1 cellular context compared by ENCODE assay signal in the genomic region with DNA sequence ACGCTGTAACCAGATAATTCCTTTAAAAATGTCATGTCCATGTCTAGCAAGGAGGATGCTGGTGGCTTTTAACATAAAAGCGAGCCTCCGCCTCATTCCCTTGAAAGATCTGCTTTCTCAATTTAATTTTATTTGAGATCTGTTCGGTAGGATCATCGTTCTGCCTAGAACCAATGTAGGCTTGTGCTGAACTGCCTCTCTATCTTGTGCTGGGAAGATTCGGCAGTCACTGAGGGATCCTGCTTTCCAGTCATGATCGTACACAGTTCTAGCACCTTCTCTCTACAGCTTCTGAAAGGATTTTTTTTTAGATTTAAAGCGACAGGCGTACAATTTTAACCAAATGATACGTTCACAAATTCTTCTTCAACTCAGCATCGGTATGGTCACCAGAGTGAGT.
TF ChIP-seq lines count a peak whose summit lies in the region.

No MANE protein-coding gene starts in this region.

TF ChIP-seq in K562, 482 proteins besides CTCF, POLR2A, EP300 and RAD21 (continued from another document):
- TF ChIP-seq, protein P1, sequence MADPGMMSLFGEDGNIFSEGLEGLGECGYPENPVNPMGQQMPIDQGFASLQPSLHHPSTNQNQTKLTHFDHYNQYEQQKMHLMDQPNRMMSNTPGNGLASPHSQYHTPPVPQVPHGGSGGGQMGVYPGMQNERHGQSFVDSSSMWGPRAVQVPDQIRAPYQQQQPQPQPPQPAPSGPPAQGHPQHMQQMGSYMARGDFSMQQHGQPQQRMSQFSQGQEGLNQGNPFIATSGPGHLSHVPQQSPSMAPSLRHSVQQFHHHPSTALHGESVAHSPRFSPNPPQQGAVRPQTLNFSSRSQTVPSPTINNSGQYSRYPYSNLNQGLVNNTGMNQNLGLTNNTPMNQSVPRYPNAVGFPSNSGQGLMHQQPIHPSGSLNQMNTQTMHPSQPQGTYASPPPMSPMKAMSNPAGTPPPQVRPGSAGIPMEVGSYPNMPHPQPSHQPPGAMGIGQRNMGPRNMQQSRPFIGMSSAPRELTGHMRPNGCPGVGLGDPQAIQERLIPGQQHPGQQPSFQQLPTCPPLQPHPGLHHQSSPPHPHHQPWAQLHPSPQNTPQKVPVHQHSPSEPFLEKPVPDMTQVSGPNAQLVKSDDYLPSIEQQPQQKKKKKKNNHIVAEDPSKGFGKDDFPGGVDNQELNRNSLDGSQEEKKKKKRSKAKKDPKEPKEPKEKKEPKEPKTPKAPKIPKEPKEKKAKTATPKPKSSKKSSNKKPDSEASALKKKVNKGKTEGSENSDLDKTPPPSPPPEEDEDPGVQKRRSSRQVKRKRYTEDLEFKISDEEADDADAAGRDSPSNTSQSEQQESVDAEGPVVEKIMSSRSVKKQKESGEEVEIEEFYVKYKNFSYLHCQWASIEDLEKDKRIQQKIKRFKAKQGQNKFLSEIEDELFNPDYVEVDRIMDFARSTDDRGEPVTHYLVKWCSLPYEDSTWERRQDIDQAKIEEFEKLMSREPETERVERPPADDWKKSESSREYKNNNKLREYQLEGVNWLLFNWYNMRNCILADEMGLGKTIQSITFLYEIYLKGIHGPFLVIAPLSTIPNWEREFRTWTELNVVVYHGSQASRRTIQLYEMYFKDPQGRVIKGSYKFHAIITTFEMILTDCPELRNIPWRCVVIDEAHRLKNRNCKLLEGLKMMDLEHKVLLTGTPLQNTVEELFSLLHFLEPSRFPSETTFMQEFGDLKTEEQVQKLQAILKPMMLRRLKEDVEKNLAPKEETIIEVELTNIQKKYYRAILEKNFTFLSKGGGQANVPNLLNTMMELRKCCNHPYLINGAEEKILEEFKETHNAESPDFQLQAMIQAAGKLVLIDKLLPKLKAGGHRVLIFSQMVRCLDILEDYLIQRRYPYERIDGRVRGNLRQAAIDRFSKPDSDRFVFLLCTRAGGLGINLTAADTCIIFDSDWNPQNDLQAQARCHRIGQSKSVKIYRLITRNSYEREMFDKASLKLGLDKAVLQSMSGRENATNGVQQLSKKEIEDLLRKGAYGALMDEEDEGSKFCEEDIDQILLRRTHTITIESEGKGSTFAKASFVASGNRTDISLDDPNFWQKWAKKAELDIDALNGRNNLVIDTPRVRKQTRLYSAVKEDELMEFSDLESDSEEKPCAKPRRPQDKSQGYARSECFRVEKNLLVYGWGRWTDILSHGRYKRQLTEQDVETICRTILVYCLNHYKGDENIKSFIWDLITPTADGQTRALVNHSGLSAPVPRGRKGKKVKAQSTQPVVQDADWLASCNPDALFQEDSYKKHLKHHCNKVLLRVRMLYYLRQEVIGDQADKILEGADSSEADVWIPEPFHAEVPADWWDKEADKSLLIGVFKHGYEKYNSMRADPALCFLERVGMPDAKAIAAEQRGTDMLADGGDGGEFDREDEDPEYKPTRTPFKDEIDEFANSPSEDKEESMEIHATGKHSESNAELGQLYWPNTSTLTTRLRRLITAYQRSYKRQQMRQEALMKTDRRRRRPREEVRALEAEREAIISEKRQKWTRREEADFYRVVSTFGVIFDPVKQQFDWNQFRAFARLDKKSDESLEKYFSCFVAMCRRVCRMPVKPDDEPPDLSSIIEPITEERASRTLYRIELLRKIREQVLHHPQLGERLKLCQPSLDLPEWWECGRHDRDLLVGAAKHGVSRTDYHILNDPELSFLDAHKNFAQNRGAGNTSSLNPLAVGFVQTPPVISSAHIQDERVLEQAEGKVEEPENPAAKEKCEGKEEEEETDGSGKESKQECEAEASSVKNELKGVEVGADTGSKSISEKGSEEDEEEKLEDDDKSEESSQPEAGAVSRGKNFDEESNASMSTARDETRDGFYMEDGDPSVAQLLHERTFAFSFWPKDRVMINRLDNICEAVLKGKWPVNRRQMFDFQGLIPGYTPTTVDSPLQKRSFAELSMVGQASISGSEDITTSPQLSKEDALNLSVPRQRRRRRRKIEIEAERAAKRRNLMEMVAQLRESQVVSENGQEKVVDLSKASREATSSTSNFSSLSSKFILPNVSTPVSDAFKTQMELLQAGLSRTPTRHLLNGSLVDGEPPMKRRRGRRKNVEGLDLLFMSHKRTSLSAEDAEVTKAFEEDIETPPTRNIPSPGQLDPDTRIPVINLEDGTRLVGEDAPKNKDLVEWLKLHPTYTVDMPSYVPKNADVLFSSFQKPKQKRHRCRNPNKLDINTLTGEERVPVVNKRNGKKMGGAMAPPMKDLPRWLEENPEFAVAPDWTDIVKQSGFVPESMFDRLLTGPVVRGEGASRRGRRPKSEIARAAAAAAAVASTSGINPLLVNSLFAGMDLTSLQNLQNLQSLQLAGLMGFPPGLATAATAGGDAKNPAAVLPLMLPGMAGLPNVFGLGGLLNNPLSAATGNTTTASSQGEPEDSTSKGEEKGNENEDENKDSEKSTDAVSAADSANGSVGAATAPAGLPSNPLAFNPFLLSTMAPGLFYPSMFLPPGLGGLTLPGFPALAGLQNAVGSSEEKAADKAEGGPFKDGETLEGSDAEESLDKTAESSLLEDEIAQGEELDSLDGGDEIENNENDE (IDR thresholded peaks at IDR 0.05; ENCODE audit: low read depth, low read length) = no peak
- TF ChIP-seq ZKSCAN1 (IDR thresholded peaks at IDR 0.05; ENCODE audit: low read depth, low read length) (no peak), MCM3 (IDR thresholded peaks at IDR 0.05) (no peak)
- TF ChIP-seq, protein P2, sequence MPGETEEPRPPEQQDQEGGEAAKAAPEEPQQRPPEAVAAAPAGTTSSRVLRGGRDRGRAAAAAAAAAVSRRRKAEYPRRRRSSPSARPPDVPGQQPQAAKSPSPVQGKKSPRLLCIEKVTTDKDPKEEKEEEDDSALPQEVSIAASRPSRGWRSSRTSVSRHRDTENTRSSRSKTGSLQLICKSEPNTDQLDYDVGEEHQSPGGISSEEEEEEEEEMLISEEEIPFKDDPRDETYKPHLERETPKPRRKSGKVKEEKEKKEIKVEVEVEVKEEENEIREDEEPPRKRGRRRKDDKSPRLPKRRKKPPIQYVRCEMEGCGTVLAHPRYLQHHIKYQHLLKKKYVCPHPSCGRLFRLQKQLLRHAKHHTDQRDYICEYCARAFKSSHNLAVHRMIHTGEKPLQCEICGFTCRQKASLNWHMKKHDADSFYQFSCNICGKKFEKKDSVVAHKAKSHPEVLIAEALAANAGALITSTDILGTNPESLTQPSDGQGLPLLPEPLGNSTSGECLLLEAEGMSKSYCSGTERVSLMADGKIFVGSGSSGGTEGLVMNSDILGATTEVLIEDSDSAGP (CRISPR knock-in tag; IDR thresholded peaks at IDR 0.05) = peak; percentile 73
